Comparison of ENCODE assay signal across 8 cellular contexts in the genomic region with DNA sequence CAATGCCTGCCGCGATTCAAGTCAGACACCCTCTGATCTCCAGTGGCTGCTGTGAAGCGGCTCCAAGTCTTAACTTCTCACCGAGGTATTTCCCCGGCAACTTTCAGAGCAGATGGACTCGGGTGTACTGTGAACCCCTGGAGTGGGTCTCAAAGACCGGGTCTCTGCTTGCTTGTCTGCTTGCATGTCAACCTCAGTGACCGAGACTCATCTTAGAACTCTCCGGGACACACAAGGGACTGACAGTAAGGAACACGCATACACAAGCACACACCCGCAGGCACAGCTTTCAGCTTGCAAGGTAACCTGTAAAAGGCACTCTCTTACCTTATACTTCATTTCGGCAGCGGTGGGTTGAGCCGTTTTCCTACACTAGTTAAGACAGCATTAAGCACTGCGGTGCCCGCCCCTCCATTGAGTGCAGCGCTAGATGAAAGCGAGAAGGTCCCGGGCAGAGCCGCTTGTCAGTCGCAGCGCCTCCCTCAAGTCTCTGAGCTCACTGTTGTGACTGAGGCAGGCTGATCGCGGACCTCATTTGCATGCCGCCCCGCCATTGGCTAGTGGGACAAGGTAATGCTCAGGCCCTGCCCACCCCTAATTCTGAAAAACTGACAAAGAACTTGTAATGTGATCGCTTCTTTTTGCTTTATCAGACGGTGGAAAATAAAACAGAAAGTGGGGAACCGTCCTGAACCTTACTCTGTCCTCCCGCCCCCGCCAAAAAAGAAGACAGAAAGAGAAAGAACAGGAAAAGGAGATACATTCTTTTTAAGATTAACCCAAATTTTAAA. TPM values are rescaled to one million over a fixed set of nuclear protein-coding genes. Genes with fewer than 3 reads are reported as not detected.
A peak's percentile ranks its signal among the peaks of the same experiment; 100 is the strongest.
DNase-seq lines count a peak whose midpoint lies in the region; ATAC-seq lines count a peak whose summit lies in the region.

A gene with protein sequence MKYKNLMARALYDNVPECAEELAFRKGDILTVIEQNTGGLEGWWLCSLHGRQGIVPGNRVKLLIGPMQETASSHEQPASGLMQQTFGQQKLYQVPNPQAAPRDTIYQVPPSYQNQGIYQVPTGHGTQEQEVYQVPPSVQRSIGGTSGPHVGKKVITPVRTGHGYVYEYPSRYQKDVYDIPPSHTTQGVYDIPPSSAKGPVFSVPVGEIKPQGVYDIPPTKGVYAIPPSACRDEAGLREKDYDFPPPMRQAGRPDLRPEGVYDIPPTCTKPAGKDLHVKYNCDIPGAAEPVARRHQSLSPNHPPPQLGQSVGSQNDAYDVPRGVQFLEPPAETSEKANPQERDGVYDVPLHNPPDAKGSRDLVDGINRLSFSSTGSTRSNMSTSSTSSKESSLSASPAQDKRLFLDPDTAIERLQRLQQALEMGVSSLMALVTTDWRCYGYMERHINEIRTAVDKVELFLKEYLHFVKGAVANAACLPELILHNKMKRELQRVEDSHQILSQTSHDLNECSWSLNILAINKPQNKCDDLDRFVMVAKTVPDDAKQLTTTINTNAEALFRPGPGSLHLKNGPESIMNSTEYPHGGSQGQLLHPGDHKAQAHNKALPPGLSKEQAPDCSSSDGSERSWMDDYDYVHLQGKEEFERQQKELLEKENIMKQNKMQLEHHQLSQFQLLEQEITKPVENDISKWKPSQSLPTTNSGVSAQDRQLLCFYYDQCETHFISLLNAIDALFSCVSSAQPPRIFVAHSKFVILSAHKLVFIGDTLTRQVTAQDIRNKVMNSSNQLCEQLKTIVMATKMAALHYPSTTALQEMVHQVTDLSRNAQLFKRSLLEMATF (minus strand): TSS at position 492 of the 791 bp plus-strand sequence. CDS start 153 bp downstream, at position 339.

- H3K4me1 Mint-ChIP-seq in CD8-positive, alpha-beta memory T cell: peaks cover 70 to 88% (median 82%) of the 10 kb centered on the region in 3 donors

- ATAC-seq in GM19468 (IDR thresholded peaks at IDR 0.05; ENCODE audit: extremely low read depth, unreplicated experiment): peak; percentile 99

- peak within 1 kb of the TSS; percentile 75 for H3K27ac ChIP-seq in CD8-positive, alpha-beta memory T cell (ENCODE audit: low read depth, low read length)
- peak within 1 kb of the TSS; percentile 79 for H3K27ac ChIP-seq in effector memory CD4-positive, alpha-beta T cell (ENCODE audit: insufficient read depth, low read length, poor library complexity, severe bottlenecking)

- H3K36me3 ChIP-seq in CD8-positive, alpha-beta memory T cell (ENCODE audit: insufficient read depth, low read length): no peaks in the 10 kb centered on the region
- no peaks in the 10 kb centered on the region for H3K36me3 ChIP-seq in effector memory CD4-positive, alpha-beta T cell (ENCODE audit: control insufficient read depth, insufficient read depth, low read length)

- CTCF ChIA-PET in CD8-positive, alpha-beta memory T cell (lab: Charles Lee): interaction anchor here (0.6 to 2.1 kb wide), 5 partner anchors 25 to 263 kb away, joined by 3 to 5 read pairs (median 3); no protein-coding TSS in a partner anchor

- H3K4me1 ChIP-seq in CD8-positive, alpha-beta memory T cell (ENCODE audit: insufficient read depth, low read length): peaks cover 33% of the 10 kb centered on the region
- peaks cover 22% of the 10 kb centered on the region for H3K4me1 ChIP-seq in effector memory CD4-positive, alpha-beta T cell (ENCODE audit: control insufficient read depth, insufficient read depth, low read length, poor library complexity, severe bottlenecking)

- DNase-seq in CD8-positive, alpha-beta memory T cell: peak; percentile 91 to 97 (median 94)
- DNase-seq in HS-5 (ENCODE audit: low read depth): peak; percentile 76
- peak; percentile 96 for DNase-seq in NK-92 treated with Interleukin-12 subunit alpha and Interleukin-12 subunit beta, amount 100 ng/mL, for 24 hours (lab: John Stamatoyannopoulos, UW)
- peak; percentile 92 for DNase-seq in activated CD8-positive, alpha-beta memory T cell treated with anti-CD3 and anti-CD28 coated beads for 24 hours
- DNase-seq in effector memory CD4-positive, alpha-beta T cell: peak; percentile 92 to 95 (median 94)
- peak; percentile 98 to 99 for DNase-seq in lung microvascular endothelial cell (ENCODE audit: low read depth in 2 of 2)
- peak; percentile 86 to 93 (median 89) for DNase-seq in stimulated activated CD4-positive, alpha-beta T cell treated with anti-CD3 and anti-CD28 coated beads, TNF-alpha, amount 100 ng/mL, for 48 hours (ENCODE audit: low read depth in 3 of 3)

- POLR2A ChIA-PET in CD8-positive, alpha-beta memory T cell (lab: Charles Lee): interaction anchor here (0.6 to 1.4 kb wide), 6 partner anchors 9 to 139 kb away, joined by 3 to 13 read pairs (median 3); a partner anchor contains a TSS

- H3K4me3 ChIP-seq in CD8-positive, alpha-beta memory T cell (ENCODE audit: low read length): peak within 1 kb of the TSS; percentile 66
- H3K4me3 ChIP-seq in effector memory CD4-positive, alpha-beta T cell (ENCODE audit: insufficient read depth, low read depth, low read length, poor library complexity, severe bottlenecking): peak within 1 kb of the TSS; percentile 65

- peak within 1 kb of the TSS; percentile 93 to 100 (median 98) for H3K27ac Mint-ChIP-seq in CD8-positive, alpha-beta memory T cell

- peaks cover 0 to 7% (median 4%) of the 10 kb centered on the region in 3 donors for H3K36me3 Mint-ChIP-seq in CD8-positive, alpha-beta memory T cell

- no peaks in the 10 kb centered on the region for H3K9me3 ChIP-seq in CD8-positive, alpha-beta memory T cell (ENCODE audit: low read length)
- no peaks in the 10 kb centered on the region for H3K9me3 ChIP-seq in effector memory CD4-positive, alpha-beta T cell (ENCODE audit: control insufficient read depth, low read length)

- no peaks in the 10 kb centered on the region for H3K27me3 ChIP-seq in CD8-positive, alpha-beta memory T cell (ENCODE audit: insufficient read depth, low read length, poor library complexity, severe bottlenecking)
- no peaks in the 10 kb centered on the region for H3K27me3 ChIP-seq in effector memory CD4-positive, alpha-beta T cell (replicated peaks; ENCODE audit: control insufficient read depth, insufficient read depth, low read length, poor library complexity, severe bottlenecking)

- H3K27me3 Mint-ChIP-seq in CD8-positive, alpha-beta memory T cell: no peaks in the 10 kb centered on the region

- peak within 1 kb of the TSS; percentile 89 to 97 (median 91) for H3K4me3 Mint-ChIP-seq in CD8-positive, alpha-beta memory T cell

- H3K9me3 Mint-ChIP-seq in CD8-positive, alpha-beta memory T cell: no peaks in the 10 kb centered on the region

RNA-seq across cellular contexts. Expression of the gene that starts here (rescaled TPM):
- total RNA-seq in CD8-positive, alpha-beta memory T cell: 10 to 100 TPM; 39.9 to 41.0 TPM
- 40.2 TPM for polyA plus RNA-seq in CD8-positive, alpha-beta memory T cell
- total RNA-seq in lung microvascular endothelial cell: 70.2 and 177 TPM in 2 replicates

Comparison
In these comparisons a context has a peak if more than half of its experiments do, and no peak if none do; other contexts are left out.
1. Peak in every context shown above with its lines: DNase-seq, ATAC-seq, H3K4me3 ChIP-seq and H3K27ac ChIP-seq.